18 cellular contexts compared by ENCODE assay signal in genomic region chr15:56760186-56760585, GRCh38. TPM values are rescaled to one million over a fixed set of nuclear protein-coding genes. Genes with fewer than 3 reads are reported as not detected.
DNase-seq lines count a peak whose midpoint lies in the region; ATAC-seq and TF ChIP-seq lines count a peak whose summit lies in the region.
"Had no signal": no experiment of that assay in that cellular context is flagged by ENCODE, and none has a peak within 500 bp of the region (broad histone marks: within the 10 kb centered on the region; RNA-seq: fewer than 3 reads in every experiment).

No MANE protein-coding gene starts in this region.

- no peaks in the 10 kb centered on the region for H3K79me1 ChIP-seq in mesenchymal stem cell (replicated peaks; ENCODE audit: low read length, poor library complexity, severe bottlenecking)

- H2BK120ac ChIP-seq in mesenchymal stem cell (ENCODE audit: low read depth, low read length) = no peak overlapping the region

- H3K27ac Mint-ChIP-seq in osteocyte (ENCODE audit: unreplicated experiment) = no peak overlapping the region
- H3K27ac Mint-ChIP-seq: natural killer cell; stimulated activated effector memory CD8-positive, alpha-beta T cell treated with anti-CD3 and anti-CD28 coated beads, Interleukin-12 subunit alpha, Interleukin-12 subunit beta, amount 100 ng/mL, for 72 hours had no signal

- H3K14ac ChIP-seq in mesenchymal stem cell (ENCODE audit: low read length in 2 of 2) = no peak overlapping the region

- no peak overlapping the region for H3K4me3 Mint-ChIP-seq in osteocyte (ENCODE audit: unreplicated experiment)
- H3K4me3 Mint-ChIP-seq: natural killer cell; stimulated activated effector memory CD8-positive, alpha-beta T cell treated with anti-CD3 and anti-CD28 coated beads, Interleukin-12 subunit alpha, Interleukin-12 subunit beta, amount 100 ng/mL, for 72 hours had no signal

- H2BK15ac ChIP-seq in mesenchymal stem cell (ENCODE audit: low read depth, poor library complexity, severe bottlenecking) = no peak overlapping the region

- H3K27ac ChIP-seq in mesenchymal stem cell (ENCODE audit: low read length, poor library complexity, severe bottlenecking) (no peak overlapping the region), thyroid gland (no peak overlapping the region)
- H3K27ac ChIP-seq: right lobe of liver had no signal

- no peak overlapping the region for H3K4ac ChIP-seq in mesenchymal stem cell (ENCODE audit: low read depth in 1 of 2, low read length in 2 of 2)

- no peaks in the 10 kb centered on the region for H3K36me3 Mint-ChIP-seq in osteocyte (ENCODE audit: unreplicated experiment)
- H3K36me3 Mint-ChIP-seq: natural killer cell; stimulated activated effector memory CD8-positive, alpha-beta T cell treated with anti-CD3 and anti-CD28 coated beads, Interleukin-12 subunit alpha, Interleukin-12 subunit beta, amount 100 ng/mL, for 72 hours had no signal

- H3K9ac ChIP-seq in mesenchymal stem cell (ENCODE audit: low read length) = no peak overlapping the region

- H3K27me3 ChIP-seq in mesenchymal stem cell (ENCODE audit: control insufficient read depth in 1 of 2, insufficient read depth in 1 of 2, low read length in 2 of 2) (no peaks in the 10 kb centered on the region), thyroid gland (no peaks in the 10 kb centered on the region)
- H3K27me3 ChIP-seq: right lobe of liver, uterus had no signal

- H3K23ac ChIP-seq in mesenchymal stem cell (ENCODE audit: low read length in 2 of 2) = no peak overlapping the region

- no peak overlapping the region for H2BK5ac ChIP-seq in mesenchymal stem cell (ENCODE audit: low read depth, low read length, poor library complexity, severe bottlenecking)

- H3K4me2 ChIP-seq in mesenchymal stem cell (ENCODE audit: low read length, poor library complexity, severe bottlenecking) = no peak overlapping the region

- DNase-seq in GM04504 (ENCODE audit: low read depth) (peak; percentile 40), RPMI8226 (peak; percentile 19), choroid plexus epithelial cell (ENCODE audit: low read depth) (peak; percentile 80), mesenchymal stem cell (peak; percentile 28), osteocyte (ENCODE audit: extremely low spot score, unreplicated experiment) (no peak), thyroid gland (no peak), T-helper 2 cell (no peak), mucosa of descending colon (no peak)
- DNase-seq: C1 segment of cervical spinal cord; effector memory CD4-positive, alpha-beta T cell; natural killer cell; NCI-H1105 treated with DMSO at 0.1 percent for 48 hours; stimulated activated CD4-positive, alpha-beta T cell treated with anti-CD3 and anti-CD28 coated beads, Interleukin-4, amount 100 ng/mL, for 4 hours; T-helper 9 cell had no signal

- H2BK12ac ChIP-seq in mesenchymal stem cell (ENCODE audit: low read length in 2 of 2) = peak overlapping the region in 1 of 2 experiments; percentile 42

- H2AFZ ChIP-seq in mesenchymal stem cell (ENCODE audit: low read depth, low read length) = no peak overlapping the region

- no peak overlapping the region for H3K18ac ChIP-seq in mesenchymal stem cell (ENCODE audit: low read depth in 1 of 2, low read length in 2 of 2)

- ATAC-seq in mucosa of descending colon = no peak
- ATAC-seq: left lobe of liver; natural killer cell; stimulated activated effector memory CD8-positive, alpha-beta T cell treated with anti-CD3 and anti-CD28 coated beads, Interleukin-12 subunit alpha, Interleukin-12 subunit beta, amount 100 ng/mL, for 72 hours had no signal

- H3K36me3 ChIP-seq in mesenchymal stem cell (ENCODE audit: control insufficient read depth in 1 of 2, insufficient read depth in 2 of 2, low read depth in 1 of 2, low read length in 2 of 2) (no peaks in the 10 kb centered on the region), thyroid gland (no peaks in the 10 kb centered on the region), mucosa of descending colon (ENCODE audit: low read depth) (no peaks in the 10 kb centered on the region)
- H3K36me3 ChIP-seq: right lobe of liver, uterus had no signal

- H4K8ac ChIP-seq in mesenchymal stem cell (ENCODE audit: low read length) = no peak overlapping the region

- H3K9me3 Mint-ChIP-seq in osteocyte (ENCODE audit: unreplicated experiment) = no peaks in the 10 kb centered on the region
- H3K9me3 Mint-ChIP-seq: natural killer cell; stimulated activated effector memory CD8-positive, alpha-beta T cell treated with anti-CD3 and anti-CD28 coated beads, Interleukin-12 subunit alpha, Interleukin-12 subunit beta, amount 100 ng/mL, for 72 hours had no signal

- H3K9me3 ChIP-seq in mesenchymal stem cell (ENCODE audit: control insufficient read depth, low read length) (no peaks in the 10 kb centered on the region), thyroid gland (no peaks in the 10 kb centered on the region), mucosa of descending colon (no peaks in the 10 kb centered on the region)
- H3K9me3 ChIP-seq: right lobe of liver, uterus had no signal

- H3K4me1 ChIP-seq in mesenchymal stem cell (ENCODE audit: control insufficient read depth, insufficient read depth, low read depth, low read length) = peaks cover 2% of the 10 kb centered on the region
- H3K4me1 ChIP-seq in thyroid gland = peaks cover 0 to 10% of the 10 kb centered on the region in 2 donors
- no peaks in the 10 kb centered on the region for H3K4me1 ChIP-seq in mucosa of descending colon (ENCODE audit: low read depth)
- H3K4me1 ChIP-seq: uterus had no signal

- H4K91ac ChIP-seq in mesenchymal stem cell (ENCODE audit: low read length) = no peak overlapping the region

- intact Hi-C loops in thyroid gland (cut with DNase I) = no loop called here
- intact Hi-C loops in mucosa of descending colon (cut with DNase I, micrococcal nuclease) = no loop called here

- TF ChIP-seq POLR2A in thyroid gland (IDR thresholded peaks at IDR 0.05) = no peak

- no peak overlapping the region for H2AK5ac ChIP-seq in mesenchymal stem cell (ENCODE audit: low read length, severe bottlenecking)

- H3K27me3 Mint-ChIP-seq in osteocyte (ENCODE audit: unreplicated experiment) = no peaks in the 10 kb centered on the region

- TF ChIP-seq CTCF in choroid plexus epithelial cell (conservative IDR thresholded peaks at IDR 0.05; ENCODE audit: low read depth, low read length) (no peak), osteocyte (IDR thresholded peaks at IDR 0.05) (no peak), thyroid gland (IDR thresholded peaks at IDR 0.05) (no peak), mucosa of descending colon (IDR thresholded peaks at IDR 0.05) (no peak)

- no peak overlapping the region for H3K4me3 ChIP-seq in choroid plexus epithelial cell (ENCODE audit: low read depth, low read length)
- no peak overlapping the region for H3K4me3 ChIP-seq in mesenchymal stem cell (ENCODE audit: insufficient read depth in 1 of 2, low read depth in 1 of 2, low read length in 2 of 2)
- H3K4me3 ChIP-seq in thyroid gland (replicated peaks in 1 of 3) = no peak overlapping the region
- H3K4me3 ChIP-seq in mucosa of descending colon = no peak overlapping the region
- H3K4me3 ChIP-seq: right lobe of liver, uterus had no signal

- peaks cover 24% of the 10 kb centered on the region for H3K4me1 Mint-ChIP-seq in osteocyte (ENCODE audit: unreplicated experiment)
- H3K4me1 Mint-ChIP-seq: natural killer cell had no signal

RNA-seq across cellular contexts. Expression of gene ZNF280D, which starts 26.9 kb away (rescaled TPM):
- polyA plus RNA-seq in mesenchymal stem cell (2013, experiment 1 of 2) = 12.7 TPM
- polyA plus RNA-seq in mesenchymal stem cell (2013, experiment 2 of 2) = 12.1 TPM
- total RNA-seq in osteocyte = 16.1 and 16.5 TPM in 2 replicates
- total RNA-seq in thyroid gland = 10 to 100 TPM; 55.6 to 81.8 (median 61.4) TPM
- 10 to 100 TPM; 29.6 to 51.0 (median 39.8) TPM for total RNA-seq in mucosa of descending colon

Comparison
In these comparisons a context has a peak if more than half of its experiments do, and no peak if none do; other contexts are left out.
1. DNase-seq: peak in GM04504 (single experiment), RPMI8226 (single experiment), choroid plexus epithelial cell (single experiment) and mesenchymal stem cell (single experiment); none in osteocyte (single experiment), thyroid gland (0 of 2), T-helper 2 cell (0 of 5) and mucosa of descending colon (0 of 3).